Comparison of ENCODE assay signal across 26 cellular contexts in genomic region chr1:33370286-33370685, GRCh38. TPM values are rescaled to one million over a fixed set of nuclear protein-coding genes. Genes with fewer than 3 reads are reported as not detected.
DNase-seq lines count a peak whose midpoint lies in the region; ATAC-seq and TF ChIP-seq lines count a peak whose summit lies in the region.
"Had no signal": no experiment of that assay in that cellular context is flagged by ENCODE, and none has a peak within 500 bp of the region (broad histone marks: within the 10 kb centered on the region; RNA-seq: fewer than 3 reads in every experiment).

No MANE protein-coding gene starts in this region.

- H3K9me3 ChIP-seq in SK-N-SH: no peaks in the 10 kb centered on the region
- no peaks in the 10 kb centered on the region for H3K9me3 ChIP-seq in adrenal gland (replicated peaks in 1 of 3)
- H3K9me3 ChIP-seq: gastroesophageal sphincter, SJSA1, upper lobe of right lung had no signal

- peaks cover 0 to 32% of the 10 kb centered on the region in 2 experiments for H3K36me3 ChIP-seq in SK-N-SH (replicated peaks in 1 of 2; ENCODE audit: control insufficient read depth in 1 of 2, insufficient read depth in 2 of 2, low read length in 1 of 2)
- peaks cover 0 to 69% of the 10 kb centered on the region in 2 donors for H3K36me3 ChIP-seq in adrenal gland (replicated peaks in 1 of 2)
- H3K36me3 ChIP-seq: upper lobe of right lung had no signal

- TF ChIP-seq POLR2A in adrenal gland (IDR thresholded peaks at IDR 0.05): no peak

- 58% methylated on average over 2 of the region's 4 CpGs for whole genome bisulfite sequencing in SK-N-SH (ENCODE audit: low lambda C conversion rate)
- WGBS in adrenal gland, 4 donors: 27 to 66% (median 51%) methylated on average over 2 to 4 of the region's 4 CpGs

- TF ChIP-seq RAD21 in SK-N-SH (IDR thresholded peaks at IDR 0.05; ENCODE audit: low read length): no peak

- H3K4me3 Mint-ChIP-seq in stimulated activated effector memory CD8-positive, alpha-beta T cell treated with anti-CD3 and anti-CD28 coated beads, Interleukin-12 subunit alpha, Interleukin-12 subunit beta, amount 100 ng/mL, for 72 hours: no peak overlapping the region
- no peak overlapping the region for H3K4me3 Mint-ChIP-seq in activated CD4-positive, alpha-beta T cell treated with anti-CD3 and anti-CD28 coated beads for 36 hours
- H3K4me3 Mint-ChIP-seq: activated naive CD4-positive, alpha-beta T cell treated with anti-CD3 and anti-CD28 coated beads, Interleukin-2, amount 10 ng/mL, durations not matched to agents 7 days and 5 days; CD4-positive, CD25-positive, alpha-beta regulatory T cell; GM23338; immature natural killer cell; stimulated activated naive CD8-positive, alpha-beta T cell treated with anti-CD3 and anti-CD28 coated beads, Interleukin-15, Interleukin-2, amounts not matched to agents 100 ng/mL and 50 ng/mL, for 24 hours had no signal

- CTCF ChIA-PET in SK-N-SH (lab: Yijun Ruan, JAX): interaction anchor here (0.9 to 11.3 kb wide), 6 partner anchors 74 to 240 kb away, joined by 3 to 167 read pairs (median 6); no protein-coding TSS in a partner anchor
- CTCF ChIA-PET in activated CD4-positive, alpha-beta T cell treated with anti-CD3 and anti-CD28 coated beads for 36 hours (lab: Charles Lee): interaction anchor here (1.2 to 6.6 kb wide), 2 partner anchors 10 to 74 kb away, joined by 3 to 56 read pairs; no protein-coding TSS in a partner anchor

- H3K9me3 Mint-ChIP-seq in stimulated activated effector memory CD8-positive, alpha-beta T cell treated with anti-CD3 and anti-CD28 coated beads, Interleukin-12 subunit alpha, Interleukin-12 subunit beta, amount 100 ng/mL, for 72 hours: no peaks in the 10 kb centered on the region
- H3K9me3 Mint-ChIP-seq in activated CD4-positive, alpha-beta T cell treated with anti-CD3 and anti-CD28 coated beads for 36 hours (ENCODE audit: low read depth): no peaks in the 10 kb centered on the region
- H3K9me3 Mint-ChIP-seq: activated naive CD4-positive, alpha-beta T cell treated with anti-CD3 and anti-CD28 coated beads, Interleukin-2, amount 10 ng/mL, durations not matched to agents 7 days and 5 days; CD4-positive, CD25-positive, alpha-beta regulatory T cell; GM23338; immature natural killer cell; stimulated activated naive CD8-positive, alpha-beta T cell treated with anti-CD3 and anti-CD28 coated beads, Interleukin-15, Interleukin-2, amounts not matched to agents 100 ng/mL and 50 ng/mL, for 24 hours had no signal

- H3K79me2 ChIP-seq in SK-N-SH (ENCODE audit: insufficient read depth): no peaks in the 10 kb centered on the region

- no peak overlapping the region for H2AFZ ChIP-seq in SK-N-SH (ENCODE audit: low read depth)
- H2AFZ ChIP-seq: GM23338 had no signal

- ATAC-seq in SK-N-SH treated with all-trans-retinoic acid at 6 μM for 48 hours (no peak), HG03565 (IDR thresholded peaks at IDR 0.05; ENCODE audit: unreplicated experiment) (no peak)
- ATAC-seq in stimulated activated effector memory CD8-positive, alpha-beta T cell treated with anti-CD3 and anti-CD28 coated beads, Interleukin-12 subunit alpha, Interleukin-12 subunit beta, amount 100 ng/mL, for 72 hours: no peak
- no peak for ATAC-seq in activated CD4-positive, alpha-beta T cell treated with anti-CD3 and anti-CD28 coated beads for 36 hours
- ATAC-seq: gastroesophageal sphincter, GM12878, GM23338, upper lobe of right lung had no signal

- no peaks in the 10 kb centered on the region for H3K27me3 Mint-ChIP-seq in activated CD4-positive, alpha-beta T cell treated with anti-CD3 and anti-CD28 coated beads for 36 hours
- H3K27me3 Mint-ChIP-seq: stimulated activated naive CD8-positive, alpha-beta T cell treated with anti-CD3 and anti-CD28 coated beads, Interleukin-15, Interleukin-2, amounts not matched to agents 100 ng/mL and 50 ng/mL, for 24 hours had no signal

- H3F3A ChIP-seq in SK-N-SH (replicated peaks; ENCODE audit: insufficient read depth): no peaks in the 10 kb centered on the region

- no peak for TF ChIP-seq CTCF in SK-N-SH (IDR thresholded peaks at IDR 0.05)
- TF ChIP-seq CTCF in adrenal gland (IDR thresholded peaks at IDR 0.05): no peak
- no peak for TF ChIP-seq CTCF in foreskin fibroblast (IDR thresholded peaks at IDR 0.05; ENCODE audit: low read depth, low read length)

- intact Hi-C loops in adrenal gland (cut with DNase I): loop anchor here in 1 of 2 donors (5.0 kb wide), 2 partner anchors 77 to 97 kb away; no protein-coding TSS in a partner anchor
- intact Hi-C loops in activated CD4-positive, alpha-beta T cell treated with anti-CD3 and anti-CD28 coated beads for 36 hours (cut with DNase I, micrococcal nuclease): no loop called here

- H3K9ac ChIP-seq in SK-N-SH: no peak overlapping the region

- no peaks in the 10 kb centered on the region for H3K9me2 ChIP-seq in SK-N-SH

- POLR2A ChIA-PET in SK-N-SH (lab: Yijun Ruan, JAX): no interaction called here
- POLR2A ChIA-PET in activated CD4-positive, alpha-beta T cell treated with anti-CD3 and anti-CD28 coated beads for 36 hours (lab: Charles Lee): interaction anchor here (0.5 kb wide), 1 partner anchor 444 kb away, joined by 4 read pairs; no protein-coding TSS in a partner anchor

- H3K27me3 ChIP-seq in SK-N-SH (ENCODE audit: insufficient read depth): no peaks in the 10 kb centered on the region
- no peaks in the 10 kb centered on the region for H3K27me3 ChIP-seq in adrenal gland
- H3K27me3 ChIP-seq: gastroesophageal sphincter, SJSA1, upper lobe of right lung had no signal

- no peaks in the 10 kb centered on the region for H3K4me1 Mint-ChIP-seq in stimulated activated effector memory CD8-positive, alpha-beta T cell treated with anti-CD3 and anti-CD28 coated beads, Interleukin-12 subunit alpha, Interleukin-12 subunit beta, amount 100 ng/mL, for 72 hours
- peaks cover 2% of the 10 kb centered on the region for H3K4me1 Mint-ChIP-seq in activated CD4-positive, alpha-beta T cell treated with anti-CD3 and anti-CD28 coated beads for 36 hours
- H3K4me1 Mint-ChIP-seq: activated naive CD4-positive, alpha-beta T cell treated with anti-CD3 and anti-CD28 coated beads, Interleukin-2, amount 10 ng/mL, durations not matched to agents 7 days and 5 days; CD4-positive, CD25-positive, alpha-beta regulatory T cell; immature natural killer cell had no signal

- H3K27ac ChIP-seq in SK-N-SH (ENCODE audit: low read depth in 2 of 2, low read length in 1 of 2) (no peak overlapping the region), adrenal gland (no peak overlapping the region)
- H3K27ac ChIP-seq: 22Rv1, gastroesophageal sphincter, SJSA1, upper lobe of right lung had no signal

- H3K36me3 Mint-ChIP-seq in stimulated activated effector memory CD8-positive, alpha-beta T cell treated with anti-CD3 and anti-CD28 coated beads, Interleukin-12 subunit alpha, Interleukin-12 subunit beta, amount 100 ng/mL, for 72 hours: no peaks in the 10 kb centered on the region
- H3K36me3 Mint-ChIP-seq in activated CD4-positive, alpha-beta T cell treated with anti-CD3 and anti-CD28 coated beads for 36 hours (ENCODE audit: low read depth): no peaks in the 10 kb centered on the region
- H3K36me3 Mint-ChIP-seq: activated naive CD4-positive, alpha-beta T cell treated with anti-CD3 and anti-CD28 coated beads, Interleukin-2, amount 10 ng/mL, durations not matched to agents 7 days and 5 days; CD4-positive, CD25-positive, alpha-beta regulatory T cell; immature natural killer cell had no signal

- no peak overlapping the region for H3K4me2 ChIP-seq in SK-N-SH
- H3K4me2 ChIP-seq: GM23338 had no signal

- no peak for TF ChIP-seq EP300 in SK-N-SH (IDR thresholded peaks at IDR 0.05; ENCODE audit: borderline replicate concordance in 1 of 2, low read depth in 1 of 2, low read length in 1 of 2)

- DNase-seq in SK-N-SH: peak; percentile 39
- peak in 6 of 7 donors; percentile 45 to 85 (median 60) for DNase-seq in adrenal gland
- DNase-seq in foreskin fibroblast: peak; percentile 94 to 97
- DNase-seq in stimulated activated effector memory CD8-positive, alpha-beta T cell treated with anti-CD3 and anti-CD28 coated beads, Interleukin-12 subunit alpha, Interleukin-12 subunit beta, amount 100 ng/mL, for 72 hours (ENCODE audit: low spot score in 2 of 2): no peak
- DNase-seq in activated CD4-positive, alpha-beta T cell treated with anti-CD3 and anti-CD28 coated beads for 36 hours: no peak
- no peak for DNase-seq in stimulated activated CD4-positive, alpha-beta T cell treated with anti-CD3 and anti-CD28 coated beads, Interleukin-4, amount 100 ng/mL, for 1 hour
- DNase-seq: activated CD4-positive, alpha-beta T cell treated with anti-CD3 and anti-CD28 coated beads for 48 hours; activated naive CD4-positive, alpha-beta T cell treated with anti-CD3 and anti-CD28 coated beads, Interleukin-2, amount 10 ng/mL, durations not matched to agents 7 days and 5 days; activated T-cell treated with anti-CD3 and anti-CD28 coated beads for 4 hours; CD4-positive, CD25-positive, alpha-beta regulatory T cell; effector memory CD4-positive, alpha-beta T cell; immature natural killer cell; Karpas-422; NCI-H1436 treated with DMSO at 0.1 percent for 48 hours; NCI-H510A; upper lobe of right lung had no signal

- H3K4me3 ChIP-seq in SK-N-SH (ENCODE audit: low read depth in 2 of 2, low read length in 1 of 2) (no peak overlapping the region), adrenal gland (no peak overlapping the region), foreskin fibroblast (ENCODE audit: low read depth in 1 of 2, low read length in 2 of 2) (no peak overlapping the region)
- H3K4me3 ChIP-seq: gastroesophageal sphincter, GM12878, GM23338, SJSA1, upper lobe of right lung had no signal

- peak overlapping the region; percentile 61 for H3K27ac Mint-ChIP-seq in stimulated activated effector memory CD8-positive, alpha-beta T cell treated with anti-CD3 and anti-CD28 coated beads, Interleukin-12 subunit alpha, Interleukin-12 subunit beta, amount 100 ng/mL, for 72 hours
- no peak overlapping the region for H3K27ac Mint-ChIP-seq in activated CD4-positive, alpha-beta T cell treated with anti-CD3 and anti-CD28 coated beads for 36 hours
- H3K27ac Mint-ChIP-seq: activated naive CD4-positive, alpha-beta T cell treated with anti-CD3 and anti-CD28 coated beads, Interleukin-2, amount 10 ng/mL, durations not matched to agents 7 days and 5 days; CD4-positive, CD25-positive, alpha-beta regulatory T cell; GM23338; immature natural killer cell; stimulated activated naive CD8-positive, alpha-beta T cell treated with anti-CD3 and anti-CD28 coated beads, Interleukin-15, Interleukin-2, amounts not matched to agents 100 ng/mL and 50 ng/mL, for 24 hours had no signal

- no peaks in the 10 kb centered on the region for H4K20me1 ChIP-seq in SK-N-SH (ENCODE audit: insufficient read depth)

- H3K4me1 ChIP-seq in SK-N-SH (ENCODE audit: control insufficient read depth in 1 of 2, insufficient read depth in 2 of 2, low read depth in 1 of 2, low read length in 1 of 2): peaks cover 0 to 33% of the 10 kb centered on the region in 2 experiments; a peak in 2 of 4 replicates
- H3K4me1 ChIP-seq in adrenal gland (replicated peaks in 1 of 2): peaks cover 0 to 13% of the 10 kb centered on the region in 2 donors

RNA-seq across cellular contexts. Expression of gene A3GALT2, which starts 49.4 kb away (rescaled TPM):
- polyA plus RNA-seq in SK-N-SH (2012; rRNA removed) (0.07 TPM in 1 of 2 replicates, not detected in the other), adrenal gland (under 1 TPM in 1 of 3 donors, not detected in 2; 0.17 TPM)
- 0.03 TPM in 1 of 2 replicates, not detected in the other for polyA plus RNA-seq in SK-N-SH (2012; cell fraction: cytosol; rRNA removed)
- 0.60 and 0.71 TPM in 2 replicates for polyA plus RNA-seq in SK-N-SH (2012; cell fraction: nucleus; rRNA removed)
- total RNA-seq in adrenal gland: under 1 TPM in 1 of 8 donors, not detected in 7; 0.49 TPM
- not detected for total RNA-seq in activated CD4-positive, alpha-beta T cell treated with anti-CD3 and anti-CD28 coated beads for 36 hours
- total RNA-seq: bronchial epithelial cell; CD4-positive, CD25-positive, alpha-beta regulatory T cell; GM12878; GM23338; pulmonary artery endothelial cell; SJSA1; upper lobe of right lung had no signal
- polyA plus RNA-seq: CD4-positive, CD25-positive, alpha-beta regulatory T cell; GM12878; GM23338; immature natural killer cell had no signal

Comparison
In these comparisons a context has a peak if more than half of its experiments do, and no peak if none do; other contexts are left out.
1. DNase-seq: peak in SK-N-SH (single experiment), adrenal gland (6 of 7) and foreskin fibroblast (2 of 2); none in stimulated activated effector memory CD8-positive, alpha-beta T cell treated with anti-CD3 and anti-CD28 coated beads, Interleukin-12 subunit alpha, Interleukin-12 subunit beta, amount 100 ng/mL, for 72 hours (0 of 2), activated CD4-positive, alpha-beta T cell treated with anti-CD3 and anti-CD28 coated beads for 36 hours (single experiment) and stimulated activated CD4-positive, alpha-beta T cell treated with anti-CD3 and anti-CD28 coated beads, Interleukin-4, amount 100 ng/mL, for 1 hour (single experiment).